28 cellular contexts compared by ENCODE assay signal in the genomic region with DNA sequence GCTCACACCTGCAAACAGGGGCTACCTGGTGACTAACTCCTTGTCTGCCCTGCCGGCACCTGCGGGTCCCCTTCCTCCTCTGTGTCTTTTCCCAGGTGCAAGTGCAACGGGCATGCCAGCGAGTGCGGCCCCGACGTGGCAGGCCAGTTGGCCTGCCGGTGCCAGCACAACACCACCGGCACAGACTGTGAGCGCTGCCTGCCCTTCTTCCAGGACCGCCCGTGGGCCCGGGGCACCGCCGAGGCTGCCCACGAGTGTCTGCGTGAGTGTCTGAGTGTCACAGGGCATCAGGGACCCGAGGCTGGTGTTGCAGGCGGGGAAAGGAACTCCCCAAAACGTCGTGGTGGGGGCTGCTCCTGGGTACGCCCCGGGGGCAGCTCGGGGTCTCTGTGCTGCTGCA. TPM values are rescaled to one million over a fixed set of nuclear protein-coding genes. Genes with fewer than 3 reads are reported as not detected.
"Had no signal": no experiment of that assay in that cellular context is flagged by ENCODE, and none has a peak within 500 bp of the region (broad histone marks: within the 10 kb centered on the region; RNA-seq: fewer than 3 reads in every experiment).

No MANE protein-coding gene starts in this region.

- H3K4me2 ChIP-seq: SK-N-SH had no signal

- H3K4me1 ChIP-seq: SJSA1 had no signal

- H3K36me3 ChIP-seq: MG63, SJSA1 had no signal

- H3K9ac ChIP-seq: SK-N-SH had no signal

- ATAC-seq: activated CD8-positive, alpha-beta memory T cell treated with anti-CD3 and anti-CD28 coated beads, Interleukin-2, amount 10 ng/mL, durations not matched to agents 7 days and 5 days; activated naive CD8-positive, alpha-beta T cell treated with anti-CD3 and anti-CD28 coated beads, Interleukin-2, amount 50 U/mL, for 24 hours had no signal

- H3K27me3 ChIP-seq: MG63 had no signal

- H3K4me3 ChIP-seq: MG63, SJSA1 had no signal

- H3K9me3 ChIP-seq: MG63, SJSA1, SK-N-SH had no signal

- DNase-seq: activated B cell treated with CpG ODN at 0.5 μM for 24 hours; activated CD4-positive, alpha-beta memory T cell treated with anti-CD3 and anti-CD28 coated beads, Interleukin-2, amount 10 ng/mL, durations not matched to agents 7 days and 5 days; activated CD4-positive, alpha-beta T cell treated with anti-CD3 and anti-CD28 coated beads for 4 hours; activated CD4-positive, alpha-beta T cell treated with anti-CD3 and anti-CD28 coated beads, Interleukin-2, amount 50 U/mL, for 1 hour; activated CD4-positive, CD25-positive, alpha-beta regulatory T cell treated with anti-CD3 and anti-CD28 coated beads, Interleukin-2, amount 50 U/mL, for 72 hours; activated CD8-positive, alpha-beta memory T cell treated with anti-CD3 and anti-CD28 coated beads for 24 hours; activated CD8-positive, alpha-beta memory T cell treated with anti-CD3 and anti-CD28 coated beads, Interleukin-2, amount 10 ng/mL, durations not matched to agents 7 days and 5 days; activated CD8-positive, alpha-beta memory T cell treated with anti-CD3 and anti-CD28 coated beads, Interleukin-2, amount 50 U/mL, for 48 hours; activated effector memory CD4-positive, alpha-beta T cell treated with Interleukin-2 at 50 U/mL for 16 hours; activated naive CD4-positive, alpha-beta T cell treated with anti-CD3 and anti-CD28 coated beads, Interleukin-2, amount 10 ng/mL, durations not matched to agents 7 days and 5 days; activated naive CD8-positive, alpha-beta T cell treated with anti-CD3 and anti-CD28 coated beads, Interleukin-2, amount 50 U/mL, for 24 hours; activated T-cell treated with anti-CD3 and anti-CD28 coated beads, Interleukin-2, amount 50 U/mL, for 48 hours; KG1; NCI-H1048; NCI-H1105 treated with DMSO at 0.1 percent for 48 hours; NCI-H1436; NCI-H1694; NCI-H1930; NCI-H2081 treated with DMSO at 0.1 percent for 48 hours; NCI-H226; NCI-H524; NCI-H69; SHP77 treated with DMSO at 0.1 percent for 48 hours had no signal

- H3K27ac ChIP-seq: SJSA1 had no signal

RNA-seq across cellular contexts. Expression of gene LAMC3, which starts 27.1 kb away (rescaled TPM):
- total RNA-seq: activated B cell treated with CpG ODN at 0.5 μM for 24 hours; activated CD4-positive, alpha-beta memory T cell treated with anti-CD3 and anti-CD28 coated beads, Interleukin-2, amount 10 ng/mL, durations not matched to agents 7 days and 5 days; bronchial epithelial cell; RPMI7951; SJSA1 had no signal
